In genomic region chr2:191245046-191245868, GRCh38 we compare ENCODE assay signal across 1 cellular context.
TF ChIP-seq lines count a peak whose summit lies in the region.

TSS of gene MYO1B (plus strand) at chr2:191245404. CDS start at chr2:191276896, 31,492 bp downstream.

TF ChIP-seq in IMR-90, 13 proteins besides CTCF, POLR2A, EP300 and RAD21:
- no peak for TF ChIP-seq USF2 (IDR thresholded peaks at IDR 0.05; ENCODE audit: low read depth, low read length)
- no peak for TF ChIP-seq CEBPB (IDR thresholded peaks at IDR 0.05; ENCODE audit: low read depth, low read length)
- TF ChIP-seq BHLHE40 (IDR thresholded peaks at IDR 0.05; ENCODE audit: low read depth, low read length), result peak; percentile 50; the same call in 1 of the 2 replicates
- TF ChIP-seq, protein P1, sequence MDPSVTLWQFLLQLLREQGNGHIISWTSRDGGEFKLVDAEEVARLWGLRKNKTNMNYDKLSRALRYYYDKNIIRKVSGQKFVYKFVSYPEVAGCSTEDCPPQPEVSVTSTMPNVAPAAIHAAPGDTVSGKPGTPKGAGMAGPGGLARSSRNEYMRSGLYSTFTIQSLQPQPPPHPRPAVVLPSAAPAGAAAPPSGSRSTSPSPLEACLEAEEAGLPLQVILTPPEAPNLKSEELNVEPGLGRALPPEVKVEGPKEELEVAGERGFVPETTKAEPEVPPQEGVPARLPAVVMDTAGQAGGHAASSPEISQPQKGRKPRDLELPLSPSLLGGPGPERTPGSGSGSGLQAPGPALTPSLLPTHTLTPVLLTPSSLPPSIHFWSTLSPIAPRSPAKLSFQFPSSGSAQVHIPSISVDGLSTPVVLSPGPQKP (IDR thresholded peaks at IDR 0.05; ENCODE audit: borderline replicate concordance, low read depth, low read length), result no peak
- TF ChIP-seq FOS (IDR thresholded peaks at IDR 0.05; ENCODE audit: low read depth, low read length), result no peak
- peak; percentile 82; the same call in 1 of the 2 replicates for TF ChIP-seq MXI1 (IDR thresholded peaks at IDR 0.05; ENCODE audit: borderline replicate concordance, low read depth, low read length)
- TF ChIP-seq RCOR1 (IDR thresholded peaks at IDR 0.05; ENCODE audit: insufficient replicate concordance, low read length), result no peak
- no peak for TF ChIP-seq RFX5 (IDR thresholded peaks at IDR 0.05; ENCODE audit: low read depth, low read length)
- no peak for TF ChIP-seq CHD1 (IDR thresholded peaks at IDR 0.05; ENCODE audit: low read depth, low read length)
- TF ChIP-seq MAZ (IDR thresholded peaks at IDR 0.05; ENCODE audit: borderline replicate concordance, low read depth, low read length), result peak; percentile 41
- no peak for TF ChIP-seq NFE2L2 (IDR thresholded peaks at IDR 0.05; ENCODE audit: low read depth, low read length)
- peak; percentile 56 for TF ChIP-seq SMC3 (IDR thresholded peaks at IDR 0.05; ENCODE audit: low read depth, low read length)
- TF ChIP-seq MAFK (IDR thresholded peaks at IDR 0.05; ENCODE audit: low read depth, low read length), result no peak
TF ChIP-seq in IMR-90: peak in this region for 4.
